Comparison of ENCODE assay signal across 21 cellular contexts in the genomic region with DNA sequence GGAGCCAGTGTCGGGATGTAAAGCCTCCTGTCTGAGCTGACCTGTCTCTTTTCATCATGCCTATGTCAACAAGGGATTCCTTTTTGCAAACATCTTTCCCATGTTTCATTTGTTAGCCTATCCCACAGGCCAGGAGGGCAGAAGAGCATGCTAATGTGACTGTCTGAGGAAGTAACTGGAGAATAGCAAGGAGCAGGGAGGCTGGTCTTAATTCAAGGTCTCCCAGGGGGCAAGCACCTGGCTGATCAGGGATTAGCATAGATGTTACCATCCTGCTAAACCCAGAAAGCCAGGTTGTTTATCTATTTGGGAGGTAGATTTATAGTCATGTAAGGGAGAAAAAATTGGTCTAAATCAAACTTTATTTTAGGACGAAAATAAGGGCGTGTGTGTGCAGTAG. TPM values are rescaled to one million over a fixed set of nuclear protein-coding genes. Genes with fewer than 3 reads are reported as not detected.
A peak's percentile ranks its signal among the peaks of the same experiment; 100 is the strongest.
DNase-seq lines count a peak whose midpoint lies in the region; ATAC-seq, FAIRE-seq and TF ChIP-seq lines count a peak whose summit lies in the region.
"Had no signal": no experiment of that assay in that cellular context is flagged by ENCODE, and none has a peak within 500 bp of the region (broad histone marks: within the 10 kb centered on the region; RNA-seq: fewer than 3 reads in every experiment).

No MANE protein-coding gene starts in this region.

- H3K14ac ChIP-seq in mesenchymal stem cell (ENCODE audit: low read length in 2 of 2), result no peak overlapping the region

- H3K79me1 ChIP-seq in mesenchymal stem cell (replicated peaks; ENCODE audit: low read length, poor library complexity, severe bottlenecking), result no peaks in the 10 kb centered on the region

- no peak overlapping the region for H3K18ac ChIP-seq in mesenchymal stem cell (ENCODE audit: low read depth in 1 of 2, low read length in 2 of 2)

- no peak overlapping the region for H2AK5ac ChIP-seq in mesenchymal stem cell (ENCODE audit: low read length, severe bottlenecking)

- no peak overlapping the region for H2BK12ac ChIP-seq in mesenchymal stem cell (ENCODE audit: low read length in 2 of 2)

- H2BK15ac ChIP-seq in mesenchymal stem cell (ENCODE audit: low read depth, poor library complexity, severe bottlenecking), result no peak overlapping the region

- H3K27ac ChIP-seq in WERI-Rb-1, result peak overlapping the region; percentile 38
- H3K27ac ChIP-seq in mesenchymal stem cell (ENCODE audit: low read length, poor library complexity, severe bottlenecking), result no peak overlapping the region
- H3K27ac ChIP-seq: BLaER1 treated with 17β-estradiol and CSF1 and Interleukin-3, amounts not matched to agents 10 nM and 100 nM; PC-9; RWPE1 had no signal

- H2BK120ac ChIP-seq in mesenchymal stem cell (ENCODE audit: low read depth, low read length), result no peak overlapping the region

- H3K4me3 ChIP-seq in WERI-Rb-1 (ENCODE audit: low read depth, low read length), result no peak overlapping the region
- H3K4me3 ChIP-seq in mesenchymal stem cell (ENCODE audit: insufficient read depth in 1 of 2, low read depth in 1 of 2, low read length in 2 of 2), result no peak overlapping the region
- H3K4me3 ChIP-seq: BLaER1 treated with 17β-estradiol and CSF1 and Interleukin-3, amounts not matched to agents 10 nM and 100 nM; K562; PC-9 had no signal

- DNase-seq in D721Med (ENCODE audit: insufficient read length, low spot score) (no peak), NCI-H2171 (lab: John Stamatoyannopoulos, UW) (peak; percentile 7), WERI-Rb-1 (peak; percentile 66), mesenchymal stem cell (no peak), NCI-H1436 treated with DMSO at 0.1 percent for 48 hours (lab: John Stamatoyannopoulos, UW) (no peak)
- no peak for DNase-seq in stimulated activated CD4-positive, alpha-beta T cell treated with anti-CD3 and anti-CD28 coated beads, Interleukin-12 subunit alpha, Interleukin-12 subunit beta, amount 100 ng/mL, for 4 hours
- DNase-seq: Calu3; CD8-positive, alpha-beta T cell; DMS79 treated with DMSO at 0.1 percent for 48 hours; NCI-H1105; NCI-H187; NCI-H446; NCI-H748 treated with DMSO at 0.1 percent for 48 hours; PC-9; SIG-M5; T-helper 1 cell had no signal

- H2AFZ ChIP-seq in mesenchymal stem cell (ENCODE audit: low read depth, low read length), result no peak overlapping the region
- H2AFZ ChIP-seq: PC-9 had no signal

- H3K9me3 ChIP-seq in WERI-Rb-1 (ENCODE audit: severe bottlenecking), result no peaks in the 10 kb centered on the region
- H3K9me3 ChIP-seq in mesenchymal stem cell (ENCODE audit: control insufficient read depth, low read length), result no peaks in the 10 kb centered on the region
- H3K9me3 ChIP-seq: BLaER1 treated with 17β-estradiol and CSF1 and Interleukin-3, amounts not matched to agents 10 nM and 100 nM had no signal

- H3K4me1 ChIP-seq in mesenchymal stem cell (ENCODE audit: control insufficient read depth, insufficient read depth, low read depth, low read length), result peaks cover 10% of the 10 kb centered on the region
- H3K4me1 ChIP-seq: BLaER1 treated with 17β-estradiol and CSF1 and Interleukin-3, amounts not matched to agents 10 nM and 100 nM had no signal

- H3K36me3 ChIP-seq in WERI-Rb-1 (no peaks in the 10 kb centered on the region), mesenchymal stem cell (ENCODE audit: control insufficient read depth in 1 of 2, insufficient read depth in 2 of 2, low read depth in 1 of 2, low read length in 2 of 2) (no peaks in the 10 kb centered on the region)
- H3K36me3 ChIP-seq: BLaER1 treated with 17β-estradiol and CSF1 and Interleukin-3, amounts not matched to agents 10 nM and 100 nM had no signal

- H4K91ac ChIP-seq in mesenchymal stem cell (ENCODE audit: low read length), result peak overlapping the region; percentile 1

- no peak overlapping the region for H3K9ac ChIP-seq in mesenchymal stem cell (ENCODE audit: low read length)
- H3K9ac ChIP-seq: BLaER1 treated with 17β-estradiol and CSF1 and Interleukin-3, amounts not matched to agents 10 nM and 100 nM had no signal

- TF ChIP-seq CTCF in D721Med (IDR thresholded peaks at IDR 0.05; ENCODE audit: insufficient read depth, missing control alignments), result no peak
- TF ChIP-seq CTCF in WERI-Rb-1 (IDR thresholded peaks at IDR 0.05; ENCODE audit: low read depth, low read length), result no peak

- no peak overlapping the region for H3K4me2 ChIP-seq in mesenchymal stem cell (ENCODE audit: low read length, poor library complexity, severe bottlenecking)
- H3K4me2 ChIP-seq: BLaER1 treated with 17β-estradiol and CSF1 and Interleukin-3, amounts not matched to agents 10 nM and 100 nM; PC-9 had no signal

- H3K27me3 ChIP-seq in WERI-Rb-1 (ENCODE audit: insufficient read depth, low read depth, severe bottlenecking), result no peaks in the 10 kb centered on the region
- no peaks in the 10 kb centered on the region for H3K27me3 ChIP-seq in mesenchymal stem cell (ENCODE audit: control insufficient read depth in 1 of 2, insufficient read depth in 1 of 2, low read length in 2 of 2)
- H3K27me3 ChIP-seq: BLaER1 treated with 17β-estradiol and CSF1 and Interleukin-3, amounts not matched to agents 10 nM and 100 nM had no signal

- 92% methylated on average over 2 of the region's 3 CpGs for WGBS in mesenchymal stem cell

- no peak overlapping the region for H4K8ac ChIP-seq in mesenchymal stem cell (ENCODE audit: low read length)

- H3K23ac ChIP-seq in mesenchymal stem cell (ENCODE audit: low read length in 2 of 2), result no peak overlapping the region

- peak; percentile 86 for FAIRE-seq in D721Med (lab: Jason Lieb, UNC)
- FAIRE-seq: K562 had no signal

- no peak for ATAC-seq in HG03571 (IDR thresholded peaks at IDR 0.05; ENCODE audit: unreplicated experiment)
- ATAC-seq: CD8-positive, alpha-beta T cell; HCT116; K562 had no signal

- no peak overlapping the region for H3K4ac ChIP-seq in mesenchymal stem cell (ENCODE audit: low read depth in 1 of 2, low read length in 2 of 2)

- no peak overlapping the region for H2BK5ac ChIP-seq in mesenchymal stem cell (ENCODE audit: low read depth, low read length, poor library complexity, severe bottlenecking)

RNA-seq across cellular contexts. Expression of a gene that starts 36.8 kb away (rescaled TPM):
- 39.4 TPM for polyA plus RNA-seq in mesenchymal stem cell (2013, experiment 1 of 2)
- 35.3 TPM for polyA plus RNA-seq in mesenchymal stem cell (2013, experiment 2 of 2)

Comparison
In these comparisons a context has a peak if more than half of its experiments do, and no peak if none do; other contexts are left out.
1. DNase-seq: peak in NCI-H2171 (single experiment) and WERI-Rb-1 (single experiment); none in D721Med (single experiment), mesenchymal stem cell (single experiment), NCI-H1436 treated with DMSO at 0.1 percent for 48 hours (single experiment) and stimulated activated CD4-positive, alpha-beta T cell treated with anti-CD3 and anti-CD28 coated beads, Interleukin-12 subunit alpha, Interleukin-12 subunit beta, amount 100 ng/mL, for 4 hours (single experiment).